ENCODE assay signal across 8 cellular contexts in genomic region chr10:30455816-30456215, GRCh38. TPM values are rescaled to one million over a fixed set of nuclear protein-coding genes. Genes with fewer than 3 reads are reported as not detected.
DNase-seq lines count a peak whose midpoint lies in the region; ATAC-seq and TF ChIP-seq lines count a peak whose summit lies in the region.

No MANE protein-coding gene starts in this region.

- H3K27me3 Mint-ChIP-seq in progenitor cell of endocrine pancreas = no peaks in the 10 kb centered on the region

- H3K4me3 ChIP-seq in BLaER1 (no peak overlapping the region), Peyer's patch (no peak overlapping the region), smooth muscle cell (no peak overlapping the region)

- H3K9ac ChIP-seq in BLaER1 (no peak overlapping the region), smooth muscle cell (ENCODE audit: low read depth) (no peak overlapping the region)

- WGBS in smooth muscle cell (ENCODE audit: low lambda C conversion rate) = 89% methylated on average over 4 of the region's 4 CpGs

- H3K9me3 ChIP-seq in BLaER1 (no peaks in the 10 kb centered on the region), Peyer's patch (no peaks in the 10 kb centered on the region), smooth muscle cell (replicated peaks; ENCODE audit: low read depth) (no peaks in the 10 kb centered on the region)

- peak overlapping the region; percentile 63 for H3K4me2 ChIP-seq in BLaER1
- no peak overlapping the region for H3K4me2 ChIP-seq in smooth muscle cell

- H3K4me3 Mint-ChIP-seq in progenitor cell of endocrine pancreas (ENCODE audit: low read depth) = no peak overlapping the region

- peaks cover 72% of the 10 kb centered on the region for H3K36me3 ChIP-seq in BLaER1
- H3K36me3 ChIP-seq in Peyer's patch = peaks cover 0 to 54% (median 0%) of the 10 kb centered on the region in 3 donors
- H3K36me3 ChIP-seq in smooth muscle cell (ENCODE audit: low read depth) = peaks cover 11% of the 10 kb centered on the region

- TF ChIP-seq CTCF in Peyer's patch (IDR thresholded peaks at IDR 0.05) = no peak
- TF ChIP-seq CTCF in smooth muscle cell (IDR thresholded peaks at IDR 0.05; ENCODE audit: borderline replicate concordance, insufficient read depth, poor library complexity, severe bottlenecking) = no peak
- no peak for TF ChIP-seq CTCF in progenitor cell of endocrine pancreas (IDR thresholded peaks at IDR 0.05; ENCODE audit: unreplicated experiment)

- peaks cover 13% of the 10 kb centered on the region for H3K36me3 Mint-ChIP-seq in progenitor cell of endocrine pancreas (ENCODE audit: insufficient read depth)

- no peaks in the 10 kb centered on the region for H3K4me1 Mint-ChIP-seq in progenitor cell of endocrine pancreas (ENCODE audit: low read depth)

- no peaks in the 10 kb centered on the region for H3F3A ChIP-seq in smooth muscle cell (ENCODE audit: low read depth)

- H2AFZ ChIP-seq in smooth muscle cell (ENCODE audit: low read depth) = no peak overlapping the region

- H4K20me1 ChIP-seq in BLaER1 = no peaks in the 10 kb centered on the region
- H4K20me1 ChIP-seq in smooth muscle cell (ENCODE audit: low read depth) = peaks cover 5% of the 10 kb centered on the region

- TF ChIP-seq POLR2A in Peyer's patch (IDR thresholded peaks at IDR 0.05) = no peak

- H3K79me2 ChIP-seq in smooth muscle cell (ENCODE audit: low read depth) = no peaks in the 10 kb centered on the region

- DNase-seq in Peyer's patch (peak in 2 of 3 donors; percentile 79 to 82), smooth muscle cell (lab: John Stamatoyannopoulos, UW; ENCODE audit: unreplicated experiment) (no peak), HUDEP-2 (lab: John Stamatoyannopoulos, UW; ENCODE audit: unreplicated experiment in 76 of 76) (no peak), progenitor cell of endocrine pancreas (ENCODE audit: low spot score, unreplicated experiment) (no peak), nucleus accumbens (lab: John Stamatoyannopoulos, UW) (no peak)

- H3K4me1 ChIP-seq in BLaER1 (peaks cover 19% of the 10 kb centered on the region), Peyer's patch (peaks cover 0 to 15% (median 9%) of the 10 kb centered on the region in 4 donors), smooth muscle cell (ENCODE audit: low read depth) (no peaks in the 10 kb centered on the region)

- peak; percentile 39 for ATAC-seq in GM19467 (IDR thresholded peaks at IDR 0.05; ENCODE audit: unreplicated experiment)

- H3K27ac ChIP-seq in BLaER1 (peak overlapping the region; percentile 31; the same call in 1 of the 2 replicates), Peyer's patch (peak overlapping the region; percentile 46 to 80 (median 68)), layer of hippocampus (ENCODE audit: low read depth, low read length) (peak overlapping the region; percentile 6), smooth muscle cell (ENCODE audit: low read depth) (no peak overlapping the region)

- no peak overlapping the region for H3K27ac Mint-ChIP-seq in progenitor cell of endocrine pancreas

- H3K27me3 ChIP-seq in BLaER1 = no peaks in the 10 kb centered on the region
- no peaks in the 10 kb centered on the region for H3K27me3 ChIP-seq in Peyer's patch
- H3K27me3 ChIP-seq in layer of hippocampus (ENCODE audit: control insufficient read depth, insufficient read depth, low read length) = no peaks in the 10 kb centered on the region
- no peaks in the 10 kb centered on the region for H3K27me3 ChIP-seq in smooth muscle cell (ENCODE audit: low read depth)

- no peaks in the 10 kb centered on the region for H3K9me3 Mint-ChIP-seq in progenitor cell of endocrine pancreas (ENCODE audit: low read depth)

RNA-seq across cellular contexts. Expression of gene MAP3K8, which starts 21.8 kb away (rescaled TPM):
- 10 to 100 TPM in 3 of 4 donors, 1 to 10 TPM in 1; 3.5 to 19.0 (median 11.5) TPM for total RNA-seq in Peyer's patch
- total RNA-seq in smooth muscle cell = 10.4 and 23.5 TPM in 2 replicates
- polyA plus RNA-seq in smooth muscle cell = 18.5 and 19.3 TPM in 2 replicates
- total RNA-seq in progenitor cell of endocrine pancreas = 15.0 and 16.8 TPM in 2 replicates

Comparison
In these comparisons a context has a peak if more than half of its experiments do, and no peak if none do; other contexts are left out.
1. DNase-seq: peak in Peyer's patch (2 of 3); none in smooth muscle cell (single experiment), HUDEP-2 (0 of 76), progenitor cell of endocrine pancreas (single experiment) and nucleus accumbens (0 of 56).